Comparison of ENCODE assay signal across 10 cellular contexts in the genomic region with DNA sequence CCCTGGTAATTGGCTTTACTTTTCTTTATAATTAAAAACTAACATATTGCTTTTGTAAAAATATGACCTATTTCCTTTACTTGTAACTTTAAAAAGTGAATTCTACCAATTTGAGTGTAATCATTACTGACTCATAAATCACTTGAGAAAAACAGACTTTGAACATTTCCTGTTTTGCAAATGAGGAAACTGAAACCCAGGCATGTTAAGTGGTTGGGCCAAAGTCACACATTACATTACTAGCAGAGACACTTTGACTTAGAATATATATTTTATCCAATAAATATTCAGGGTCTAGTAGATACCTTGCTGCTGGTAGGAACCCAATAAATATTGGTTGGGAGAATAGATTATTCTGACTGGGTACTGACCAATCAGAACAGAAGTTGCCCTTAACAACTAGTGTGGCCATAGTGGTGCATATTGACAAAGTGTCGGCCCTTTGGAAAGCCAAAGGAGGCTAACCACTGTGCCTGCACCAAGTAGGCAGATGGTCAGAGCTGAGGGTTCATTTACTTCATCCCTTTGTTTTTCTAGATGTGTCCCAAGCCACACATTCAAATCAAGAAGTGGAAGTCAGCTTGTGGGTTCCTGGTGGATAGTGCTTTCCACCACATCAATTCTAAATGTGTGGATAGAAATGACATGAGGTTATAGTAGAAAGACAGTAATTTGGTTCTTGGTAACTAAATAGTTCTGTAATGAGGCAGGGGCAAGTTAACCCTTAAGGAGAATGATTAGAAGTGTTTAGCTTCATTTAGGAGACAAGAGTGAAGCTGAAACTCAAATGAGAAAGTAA.
DNase-seq lines count a peak whose midpoint lies in the region; ATAC-seq and TF ChIP-seq lines count a peak whose summit lies in the region.
"Had no signal": no experiment of that assay in that cellular context is flagged by ENCODE, and none has a peak within 500 bp of the region (broad histone marks: within the 10 kb centered on the region; RNA-seq: fewer than 3 reads in every experiment).

No MANE protein-coding gene starts in this region.

- H3K27ac Mint-ChIP-seq in natural killer cell: peak overlapping the region; percentile 67 to 86
- H3K27ac Mint-ChIP-seq: nephron had no signal

- ATAC-seq in GM18909 (IDR thresholded peaks at IDR 0.05; ENCODE audit: poor library complexity, unreplicated experiment): peak; percentile 86
- ATAC-seq in HG02610 (IDR thresholded peaks at IDR 0.05; ENCODE audit: unreplicated experiment): peak; percentile 83
- ATAC-seq in natural killer cell: peak; percentile 61 to 77 (median 73)
- no peak for ATAC-seq in gastroesophageal sphincter

- TF ChIP-seq CTCF in natural killer cell (IDR thresholded peaks at IDR 0.05): no peak
- TF ChIP-seq CTCF in gastroesophageal sphincter (IDR thresholded peaks at IDR 0.05): no peak

- H3K27me3 ChIP-seq in gastroesophageal sphincter: no peaks in the 10 kb centered on the region
- H3K27me3 ChIP-seq: dorsolateral prefrontal cortex had no signal

- no peaks in the 10 kb centered on the region for H3K9me3 ChIP-seq in gastroesophageal sphincter

- intact Hi-C loops in natural killer cell (cut with micrococcal nuclease): no loop called here

- no peak overlapping the region for H3K27ac ChIP-seq in gastroesophageal sphincter
- H3K27ac ChIP-seq: dorsolateral prefrontal cortex had no signal

- H3K4me1 ChIP-seq in gastroesophageal sphincter: peaks cover 0 to 17% (median 0%) of the 10 kb centered on the region in 3 donors

- peak overlapping the region; percentile 53 for H3K4me3 Mint-ChIP-seq in natural killer cell
- H3K4me3 Mint-ChIP-seq: nephron had no signal

- no peaks in the 10 kb centered on the region for H3K36me3 ChIP-seq in gastroesophageal sphincter

- peaks cover 22 to 28% of the 10 kb centered on the region in 2 donors for H3K4me1 Mint-ChIP-seq in natural killer cell

- TF ChIP-seq EP300 in gastroesophageal sphincter (IDR thresholded peaks at IDR 0.05): no peak

- DNase-seq in MV-4-11 (lab: John Stamatoyannopoulos, UW) (peak; percentile 91), natural killer cell (no peak), NCI-H1694 treated with DMSO at 0.1 percent for 48 hours (lab: John Stamatoyannopoulos, UW) (no peak), NCI-H2227 treated with DMSO at 0.1 percent for 48 hours (lab: John Stamatoyannopoulos, UW) (no peak)
- no peak for DNase-seq in stimulated activated CD4-positive, alpha-beta T cell treated with anti-CD3 and anti-CD28 coated beads, Interleukin-2, amount 100 ng/mL, for 24 hours
- DNase-seq: dorsolateral prefrontal cortex had no signal

- no peak for TF ChIP-seq POLR2A in gastroesophageal sphincter (IDR thresholded peaks at IDR 0.05)

- 100% methylated on average over 1 of the region's 1 CpG for WGBS in gastroesophageal sphincter (ENCODE audit: low coverage in 1 of 2), 2 donors

- peaks cover 0 to 2% of the 10 kb centered on the region in 2 donors for H3K9me3 Mint-ChIP-seq in natural killer cell
- H3K9me3 Mint-ChIP-seq: nephron had no signal

- no peaks in the 10 kb centered on the region for H3K27me3 Mint-ChIP-seq in natural killer cell (ENCODE audit: low read depth in 2 of 2)

- no peak overlapping the region for H3K4me3 ChIP-seq in gastroesophageal sphincter
- H3K4me3 ChIP-seq: dorsolateral prefrontal cortex had no signal

- no peaks in the 10 kb centered on the region for H3K36me3 Mint-ChIP-seq in natural killer cell
